20 cellular contexts compared by ENCODE assay signal in the genomic region with DNA sequence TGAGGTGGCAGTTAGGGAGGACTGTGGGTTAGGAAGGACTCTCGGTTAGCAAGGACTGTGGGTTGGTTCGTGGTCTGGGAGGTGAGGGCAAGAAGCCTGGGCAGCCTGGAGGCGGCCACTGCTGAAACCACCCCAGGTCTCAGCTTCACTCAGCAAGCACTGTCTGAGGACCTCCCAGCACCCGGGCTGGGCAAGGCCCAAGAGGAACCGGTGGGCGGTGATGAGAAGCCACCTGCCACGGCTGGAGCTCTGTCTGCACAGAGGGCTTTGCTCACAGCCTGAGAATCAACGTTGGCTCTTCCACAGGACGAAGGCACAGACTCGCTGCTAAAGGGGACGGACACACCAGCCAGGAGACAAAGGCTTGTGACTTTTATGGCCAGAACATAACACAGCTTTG.
"Had no signal": no experiment of that assay in that cellular context is flagged by ENCODE, and none has a peak within 500 bp of the region (broad histone marks: within the 10 kb centered on the region; RNA-seq: fewer than 3 reads in every experiment).

No MANE protein-coding gene starts in this region.

- H3K27me3 Mint-ChIP-seq: IgD-negative memory B cell had no signal

- H3K4me3 ChIP-seq: K562, SJSA1, SK-N-MC had no signal

- ATAC-seq: K562 had no signal

- H3K4me3 Mint-ChIP-seq: IgD-negative memory B cell had no signal

- H3K36me3 Mint-ChIP-seq: IgD-negative memory B cell had no signal

- H3K27ac Mint-ChIP-seq: IgD-negative memory B cell had no signal

- DNase-seq: MV-4-11, NCI-H1048, NCI-H1105, NCI-H1417, NCI-H1436 treated with DMSO at 0.1 percent for 48 hours, NCI-H1694, NCI-H1930, NCI-H2081, NCI-H2107, NCI-H2227 treated with DMSO at 0.1 percent for 48 hours, NCI-H524, NCI-H526 treated with DMSO at 0.1 percent for 48 hours, NCI-H748 treated with DMSO at 0.1 percent for 48 hours, Right ventricle myocardium superior, RPMI8226, SIG-M5 had no signal

- H3K27ac ChIP-seq: SJSA1 had no signal

- H3K36me3 ChIP-seq: SJSA1 had no signal

- H3K4me1 ChIP-seq: SJSA1 had no signal
